In genomic region chr10:72542396-72542815, GRCh38 we compare ENCODE assay signal across 18 cellular contexts.
"Had no signal": no experiment of that assay in that cellular context is flagged by ENCODE, and none has a peak within 500 bp of the region (broad histone marks: within the 10 kb centered on the region; RNA-seq: fewer than 3 reads in every experiment).

No MANE protein-coding gene starts in this region.

- DNase-seq: activated CD4-positive, alpha-beta memory T cell treated with anti-CD3 and anti-CD28 coated beads, Interleukin-2, amount 10 ng/mL, durations not matched to agents 7 days and 5 days; activated CD4-positive, alpha-beta T cell treated with anti-CD3 and anti-CD28 coated beads for 48 hours; activated CD4-positive, CD25-positive, alpha-beta regulatory T cell; activated CD8-positive, alpha-beta memory T cell treated with anti-CD3 and anti-CD28 coated beads, Interleukin-2, amount 10 ng/mL, durations not matched to agents 7 days and 5 days; activated naive CD4-positive, alpha-beta T cell; activated naive CD8-positive, alpha-beta T cell treated with anti-CD3 and anti-CD28 coated beads for 36 hours; amniotic stem cell; gastrocnemius medialis; left ventricle myocardium superior; naive thymus-derived CD4-positive, alpha-beta T cell; stimulated activated CD4-positive, alpha-beta T cell treated with anti-CD3 and anti-CD28 coated beads, Interleukin-4, amount 100 ng/mL, for 4 hours; T1000; testis; upper lobe of right lung had no signal

- ATAC-seq: activated CD8-positive, alpha-beta memory T cell treated with anti-CD3 and anti-CD28 coated beads, Interleukin-2, amount 10 ng/mL, durations not matched to agents 7 days and 5 days; gastrocnemius medialis; left ventricle myocardium superior; naive thymus-derived CD4-positive, alpha-beta T cell; sciatic nerve; stimulated activated memory B cell treated with anti-CD40 and anti-IgM and Interleukin-4, amounts not matched to agents 10 μg/mL and 1 μg/mL and 100 μg/mL, for 72 hours; upper lobe of right lung had no signal

- H3K27ac ChIP-seq: gastrocnemius medialis, neural progenitor cell, prostate gland, testis, upper lobe of right lung had no signal

- H3K27me3 ChIP-seq: gastrocnemius medialis, neural progenitor cell, testis, upper lobe of right lung had no signal

- H3K36me3 ChIP-seq: gastrocnemius medialis, neural progenitor cell, prostate gland had no signal

- H3K9me3 ChIP-seq: gastrocnemius medialis, prostate gland, testis, upper lobe of right lung had no signal

- H3K4me1 ChIP-seq: gastrocnemius medialis, prostate gland, testis, upper lobe of right lung had no signal

- H3K4me3 ChIP-seq: gastrocnemius medialis, neural progenitor cell, prostate gland, testis, upper lobe of right lung had no signal
